ENCODE assay signal across 15 cellular contexts in the genomic region with DNA sequence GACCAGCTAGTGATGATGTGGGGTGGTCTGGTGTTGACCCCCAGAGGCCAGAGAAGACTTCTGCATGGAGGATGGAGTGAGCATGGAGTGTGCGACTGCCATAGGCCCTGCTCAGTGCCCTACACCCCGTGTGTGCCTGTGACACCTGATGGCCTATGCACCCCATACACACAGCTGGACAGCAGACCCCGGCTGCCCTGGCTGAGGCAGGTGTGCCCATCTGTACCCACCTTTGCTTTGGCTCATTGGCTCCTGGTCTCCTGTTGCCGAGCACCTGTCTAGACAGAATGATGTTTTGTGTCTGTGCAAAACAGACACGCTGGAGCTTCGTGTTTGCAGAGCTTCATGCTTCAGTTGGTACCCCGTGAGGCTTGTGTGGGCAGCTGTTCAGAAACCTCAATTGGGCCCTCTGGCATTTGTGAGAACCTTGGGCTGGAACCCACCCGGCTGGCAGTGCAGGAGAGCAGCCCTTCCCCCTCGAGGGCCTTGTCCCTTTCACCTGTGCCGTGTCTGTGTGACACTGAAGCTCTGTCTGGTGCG. TPM values are rescaled to one million over a fixed set of nuclear protein-coding genes. Genes with fewer than 3 reads are reported as not detected.
DNase-seq lines count a peak whose midpoint lies in the region; TF ChIP-seq lines count a peak whose summit lies in the region.
"Had no signal": no experiment of that assay in that cellular context is flagged by ENCODE, and none has a peak within 500 bp of the region (broad histone marks: within the 10 kb centered on the region; RNA-seq: fewer than 3 reads in every experiment).

No MANE protein-coding gene starts in this region.

- DNase-seq in DMS153 treated with DMSO at 0.1 percent for 48 hours (lab: John Stamatoyannopoulos, UW; ENCODE audit: unreplicated experiment) (peak; percentile 40), NCI-H146 (lab: John Stamatoyannopoulos, UW) (peak; percentile 64), myocyte (ENCODE audit: low read depth) (peak; percentile 61), foreskin fibroblast (no peak), AG08396 (ENCODE audit: low spot score) (no peak), GOT3 (lab: John Stamatoyannopoulos, UW) (no peak), C1 segment of cervical spinal cord (lab: John Stamatoyannopoulos, UW) (no peak)
- DNase-seq: activated CD4-positive, alpha-beta T cell treated with anti-CD3 and anti-CD28 coated beads for 36 hours; activated gamma-delta T cell; brain microvascular endothelial cell; CD8-positive, alpha-beta T cell; stimulated activated CD4-positive, alpha-beta T cell treated with anti-CD3 and anti-CD28 coated beads, Interleukin-2, amount 100 ng/mL, for 48 hours; stimulated activated naive CD8-positive, alpha-beta T cell treated with anti-CD3 and anti-CD28 coated beads, Interleukin-15, amount 100 ng/mL, for 72 hours had no signal

- H3K4me3 ChIP-seq in foreskin fibroblast (ENCODE audit: low read depth in 1 of 2, low read length in 2 of 2) = no peak overlapping the region
- H3K4me3 ChIP-seq: lung had no signal

- TF ChIP-seq POLR2A in Raji (IDR thresholded peaks at IDR 0.05; ENCODE audit: insufficient read depth, low read depth, low read length) = 0 out of 2 replicates have a peak, but pooled peaks have one; percentile 20

- TF ChIP-seq CTCF in foreskin fibroblast (IDR thresholded peaks at IDR 0.05; ENCODE audit: low read depth, low read length) = no peak

RNA-seq across cellular contexts. Expression of gene BCR, which starts 27.5 kb away (rescaled TPM):
- total RNA-seq in myocyte = 18.1 and 42.0 TPM in 2 replicates
- polyA plus RNA-seq in myocyte (2012) = 63.9 TPM

Comparison
In these comparisons a context has a peak if more than half of its experiments do, and no peak if none do; other contexts are left out.
1. DNase-seq: peak in DMS153 treated with DMSO at 0.1 percent for 48 hours (single experiment), NCI-H146 (single experiment) and myocyte (single experiment); none in foreskin fibroblast (0 of 2), AG08396 (single experiment), GOT3 (single experiment) and C1 segment of cervical spinal cord (0 of 14).